8 cellular contexts compared by ENCODE assay signal in the genomic region with DNA sequence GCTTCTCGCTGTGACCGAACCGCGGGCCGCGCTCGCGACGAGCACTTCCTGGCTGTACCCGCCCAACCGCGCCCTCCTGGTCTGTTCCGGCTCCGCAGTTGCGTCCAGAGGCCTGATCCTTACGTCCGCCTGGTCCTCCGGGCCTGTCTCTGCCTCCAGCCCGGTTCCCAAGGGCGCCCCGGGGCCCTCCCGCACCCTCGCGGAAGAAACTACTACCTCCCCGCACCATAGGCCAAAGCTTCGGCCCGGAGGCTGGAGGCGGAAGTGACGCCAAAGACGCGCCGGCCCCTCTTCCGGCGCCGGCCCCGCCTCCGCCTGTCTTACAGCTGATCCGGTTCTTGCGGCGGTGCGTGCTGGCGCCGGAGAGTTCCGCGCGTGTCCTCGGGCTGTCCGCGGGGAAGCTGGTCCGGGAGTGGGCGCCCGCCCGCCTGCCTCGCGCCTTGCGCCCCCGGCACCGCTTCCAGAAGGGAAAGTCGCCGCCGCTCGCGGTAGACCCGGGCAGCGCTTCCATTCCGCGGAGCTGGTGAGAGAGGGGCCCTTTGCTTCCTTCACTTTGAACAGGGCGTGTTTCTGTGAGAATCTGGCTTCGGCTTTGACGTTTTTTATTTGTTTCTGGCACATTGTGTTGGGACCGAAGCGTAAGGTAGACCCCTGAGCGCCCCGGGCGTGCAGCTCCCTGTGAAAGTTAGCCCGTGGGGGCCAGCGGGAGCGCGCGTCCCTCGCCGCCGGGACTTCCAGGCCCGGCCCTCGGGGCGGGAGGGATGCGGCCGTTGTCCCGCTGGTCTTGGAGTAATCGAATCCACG. TPM values are rescaled to one million over a fixed set of nuclear protein-coding genes. Genes with fewer than 3 reads are reported as not detected.
DNase-seq lines count a peak whose midpoint lies in the region; ATAC-seq, FAIRE-seq and TF ChIP-seq lines count a peak whose summit lies in the region.

Gene ZNF778 (plus strand): TSS at position 316 of the 804 bp plus-strand sequence. CDS start 3,425 bp downstream, outside the sequence.

- peak within 1 kb of the TSS; percentile 91 for H3K4me2 ChIP-seq in endothelial cell of umbilical vein (ENCODE audit: insufficient read depth, low read length)

- DNase-seq in GM19239 (ENCODE audit: insufficient read length, low spot score) (peak; percentile 96), NT2/D1 (ENCODE audit: low read depth, low spot score) (no peak), endothelial cell of umbilical vein (ENCODE audit: low read depth, low spot score) (peak; percentile 88), middle frontal gyrus (ENCODE audit: extremely low spot score, low spot score) (peak; percentile 82)
- peak; percentile 87 for DNase-seq in activated CD8-positive, alpha-beta memory T cell treated with anti-CD3 and anti-CD28 coated beads, Interleukin-2, amount 50 U/mL, for 48 hours
- DNase-seq in stimulated activated CD8-positive, alpha-beta memory T cell treated with anti-CD3 and anti-CD28 coated beads, Interleukin-15, amount 100 ng/mL, for 48 hours (ENCODE audit: low read depth in 2 of 2) = peak; percentile 69 to 72

- peak; percentile 68 for ATAC-seq in HG03457 (IDR thresholded peaks at IDR 0.05; ENCODE audit: unreplicated experiment)

- TF ChIP-seq CTCF in C4-2B (conservative IDR thresholded peaks at IDR 0.05) (no peak), endothelial cell of umbilical vein (IDR thresholded peaks at IDR 0.05; ENCODE audit: extremely low read depth in 1 of 2, insufficient read depth in 1 of 2, low read depth in 1 of 2, low read length in 2 of 2) (no peak)

- H3K36me3 ChIP-seq in NT2/D1 (ENCODE audit: insufficient read depth, insufficient read length, low read length) (peaks cover 33% of the 10 kb centered on the region), endothelial cell of umbilical vein (ENCODE audit: control insufficient read depth in 2 of 2, extremely low read depth in 1 of 2, insufficient read depth in 2 of 2, low read length in 2 of 2) (peaks cover 0 to 15% of the 10 kb centered on the region in 2 experiments)

- FAIRE-seq in GM19239 (lab: Jason Lieb, UNC) = peak; percentile 91
- FAIRE-seq in endothelial cell of umbilical vein (lab: Jason Lieb, UNC) = peak; percentile 66

- TF ChIP-seq POLR2A in endothelial cell of umbilical vein (IDR thresholded peaks at IDR 0.05; ENCODE audit: low read depth, low read length) = peak; percentile 94

- H3K4me1 ChIP-seq in NT2/D1 (ENCODE audit: insufficient read depth, insufficient read length) = no peaks in the 10 kb centered on the region
- peaks cover 10% of the 10 kb centered on the region for H3K4me1 ChIP-seq in endothelial cell of umbilical vein (ENCODE audit: control insufficient read depth, extremely low read depth, insufficient read depth, low read length)

- dilution Hi-C loops in endothelial cell of umbilical vein (cut with MboI; ENCODE audit: extremely low pct_ligation_motif_present, low sequenced_read_pairs) = no loop called here

- TSS peak; percentile 73 for BruUV-seq in endothelial cell of umbilical vein (replicated peaks; lab: Mats Ljungman, UMichigan)

- H4K20me1 ChIP-seq in endothelial cell of umbilical vein (replicated peaks; ENCODE audit: control insufficient read depth, extremely low read depth, insufficient read depth, low read length) = no peaks in the 10 kb centered on the region

- H3K27ac ChIP-seq in C4-2B (peak within 1 kb of the TSS; percentile 89), endothelial cell of umbilical vein (ENCODE audit: insufficient read depth, low read depth, low read length) (peak within 1 kb of the TSS; percentile 57)

- POLR2A ChIA-PET in endothelial cell of umbilical vein (lab: Charles Lee) = no interaction called here

- H3K9ac ChIP-seq in NT2/D1 (ENCODE audit: insufficient read length, low read depth) = peak within 1 kb of the TSS; percentile 95
- peak within 1 kb of the TSS; percentile 66 for H3K9ac ChIP-seq in endothelial cell of umbilical vein (replicated peaks; ENCODE audit: extremely low read depth, insufficient read depth, low read length)

- peak within 1 kb of the TSS; percentile 68 for H2AFZ ChIP-seq in endothelial cell of umbilical vein (ENCODE audit: low read depth, low read length)

- peaks cover 9% of the 10 kb centered on the region for H3K79me2 ChIP-seq in endothelial cell of umbilical vein (ENCODE audit: control insufficient read depth, insufficient read depth, low read length)

- H3K9me3 ChIP-seq in NT2/D1 (ENCODE audit: insufficient read depth, low read length) = no peaks in the 10 kb centered on the region
- no peaks in the 10 kb centered on the region for H3K9me3 ChIP-seq in endothelial cell of umbilical vein (replicated peaks; ENCODE audit: control insufficient read depth, insufficient read depth, low read length)

- intact Hi-C loops in endothelial cell of umbilical vein (cut with micrococcal nuclease) = loop anchor here (1.0 to 5.0 kb wide), 4 partner anchors 125 to 473 kb away; partner anchors contain the start of gene ACSF3

- H3K4me3 ChIP-seq in NT2/D1 (ENCODE audit: insufficient read length, low read depth) = peak within 1 kb of the TSS; percentile 89
- peak within 1 kb of the TSS; percentile 66 to 90 (median 85) for H3K4me3 ChIP-seq in endothelial cell of umbilical vein (replicated peaks in 1 of 3; ENCODE audit: insufficient read depth in 1 of 3, low read depth in 1 of 3, low read length in 3 of 3)

- H3K27me3 ChIP-seq in NT2/D1 (ENCODE audit: insufficient read depth, insufficient read length) (no peaks in the 10 kb centered on the region), endothelial cell of umbilical vein (ENCODE audit: control insufficient read depth in 2 of 2, insufficient read depth in 2 of 2, low read length in 2 of 2) (no peaks in the 10 kb centered on the region)

- CTCF ChIA-PET in endothelial cell of umbilical vein (lab: Charles Lee) = interaction anchor here (0.7 to 2.6 kb wide), 10 partner anchors 23 to 647 kb away, joined by 3 to 13 read pairs (median 4); partner anchors contain the start of genes TRAPPC2L and ZC3H18

- H3K9me1 ChIP-seq in endothelial cell of umbilical vein (replicated peaks; ENCODE audit: control insufficient read depth, extremely low read depth, insufficient read depth, low read length) = no peaks in the 10 kb centered on the region

TF ChIP-seq in endothelial cell of umbilical vein, 7 proteins besides CTCF, POLR2A, EP300 and RAD21:
- TF ChIP-seq GATA2 (IDR thresholded peaks at IDR 0.05; ENCODE audit: insufficient read depth, insufficient read length, low read depth, low read length) (no peak), POLR2AphosphoS5 (IDR thresholded peaks at IDR 0.05; ENCODE audit: insufficient read depth, low read depth, low read length) (peak; percentile 78), MAX (IDR thresholded peaks at IDR 0.05; ENCODE audit: insufficient read depth, insufficient read length) (peak; percentile 48)
TF ChIP-seq in endothelial cell of umbilical vein: peak in this region for 2.

RNA-seq across cellular contexts. Expression of gene ZNF778, which starts in this region (rescaled TPM):
- total RNA-seq in endothelial cell of umbilical vein = 7.1 and 10.9 TPM in 2 replicates
- 3.8 and 4.8 TPM in 2 replicates for polyA plus RNA-seq in endothelial cell of umbilical vein
- 3.6 and 3.7 TPM in 2 replicates for polyA plus RNA-seq in endothelial cell of umbilical vein (2011; cell fraction: cytosol; rRNA removed)
- polyA plus RNA-seq in endothelial cell of umbilical vein (2011; cell fraction: nucleus; rRNA removed) = 10.3 and 15.6 TPM in 2 replicates
- polyA plus RNA-seq in endothelial cell of umbilical vein (2012) = 5.0 and 9.2 TPM in 2 replicates
- polyA minus RNA-seq in endothelial cell of umbilical vein = 9.7 and 19.6 TPM in 2 replicates
- 16.4 TPM for polyA minus RNA-seq in endothelial cell of umbilical vein (2011; cell fraction: cytosol; rRNA and poly(A)+ RNA removed)
- polyA minus RNA-seq in endothelial cell of umbilical vein (2011; cell fraction: nucleus; rRNA and poly(A)+ RNA removed) = 4.4 and 8.0 TPM in 2 replicates
